ENCODE assay signal across 1 cellular context in the genomic region with DNA sequence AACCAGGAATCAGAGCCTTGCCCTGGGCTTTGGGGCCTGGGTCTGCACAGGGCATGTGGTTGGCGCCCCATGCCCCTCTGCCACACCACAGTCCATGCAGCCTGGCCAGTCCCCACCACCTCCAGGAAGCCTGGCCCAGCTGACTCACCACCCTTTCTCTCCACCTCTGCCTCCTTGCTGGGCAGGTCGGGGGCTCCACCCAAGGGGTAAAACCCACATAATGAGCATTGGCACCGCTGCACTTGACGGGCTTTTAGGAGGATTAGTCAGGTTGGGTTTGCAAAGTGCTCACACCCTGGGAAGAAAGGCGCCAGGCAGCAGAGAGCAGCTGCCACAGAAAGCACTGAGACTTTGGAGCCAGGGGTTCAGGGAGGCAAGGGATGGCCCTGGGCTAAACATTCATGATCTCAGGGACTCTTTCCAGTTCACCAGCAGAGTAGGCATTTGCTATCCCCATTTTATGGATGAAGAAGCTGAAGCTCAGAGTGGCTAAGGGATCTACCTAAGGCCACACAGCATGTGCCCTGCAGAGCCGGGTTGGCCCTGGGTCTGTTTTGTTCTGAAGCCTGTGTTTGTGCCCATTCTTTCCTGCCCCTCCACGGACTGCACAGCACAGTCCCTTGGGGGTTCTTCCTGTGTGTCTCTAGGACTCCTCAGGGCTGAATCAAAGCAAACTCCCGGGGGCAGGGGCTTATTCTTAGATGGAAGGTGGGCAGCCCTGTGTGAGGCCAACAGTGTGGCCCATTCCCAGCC.
TF ChIP-seq lines count a peak whose summit lies in the region.

No MANE protein-coding gene starts in this region.

TF ChIP-seq in HEK293, 187 proteins besides CTCF, POLR2A, EP300 and RAD21 (continued from another document):
- TF ChIP-seq, protein P1, sequence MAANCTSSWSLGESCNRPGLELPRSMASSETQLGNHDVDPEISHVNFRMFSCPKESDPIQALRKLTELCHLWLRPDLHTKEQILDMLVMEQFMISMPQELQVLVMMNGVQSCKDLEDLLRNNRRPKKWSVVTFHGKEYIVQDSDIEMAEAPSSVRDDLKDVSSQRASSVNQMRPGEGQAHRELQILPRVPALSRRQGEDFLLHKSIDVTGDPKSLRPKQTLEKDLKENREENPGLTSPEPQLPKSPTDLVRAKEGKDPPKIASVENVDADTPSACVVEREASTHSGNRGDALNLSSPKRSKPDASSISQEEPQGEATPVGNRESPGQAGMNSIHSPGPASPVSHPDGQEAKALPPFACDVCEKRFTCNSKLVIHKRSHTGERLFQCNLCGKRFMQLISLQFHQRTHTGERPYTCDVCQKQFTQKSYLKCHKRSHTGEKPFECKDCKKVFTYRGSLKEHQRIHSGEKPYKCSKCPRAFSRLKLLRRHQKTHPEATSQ (tag by site-specific recombination; IDR thresholded peaks at IDR 0.05), result no peak
- TF ChIP-seq ZBTB21 (tag by site-specific recombination; IDR thresholded peaks at IDR 0.05) (no peak), ZNF292 (tag by site-specific recombination; IDR thresholded peaks at IDR 0.05; ENCODE audit: borderline replicate concordance, low read depth) (no peak), KLF1 (tag by site-specific recombination; IDR thresholded peaks at IDR 0.05) (peak; percentile 61), ZNF777 (tag by site-specific recombination; IDR thresholded peaks at IDR 0.05; ENCODE audit: borderline replicate concordance) (no peak), ZNF366 (tag by site-specific recombination; conservative IDR thresholded peaks at IDR 0.05) (no peak), BCL11A (tag by site-specific recombination; IDR thresholded peaks at IDR 0.05; ENCODE audit: low read depth) (no peak), ZNF423 (tag by site-specific recombination; IDR thresholded peaks at IDR 0.05) (no peak), ZNF146 (tag by site-specific recombination; IDR thresholded peaks at IDR 0.05) (no peak), ZNF19 (tag by site-specific recombination; IDR thresholded peaks at IDR 0.05; ENCODE audit: low read depth) (no peak), GLIS1 (tag by site-specific recombination; IDR thresholded peaks at IDR 0.05) (peak; percentile 40; the same call in 1 of the 2 replicates), ZNF610 (tag by site-specific recombination; IDR thresholded peaks at IDR 0.05; ENCODE audit: borderline replicate concordance) (no peak)
- TF ChIP-seq, protein P2, sequence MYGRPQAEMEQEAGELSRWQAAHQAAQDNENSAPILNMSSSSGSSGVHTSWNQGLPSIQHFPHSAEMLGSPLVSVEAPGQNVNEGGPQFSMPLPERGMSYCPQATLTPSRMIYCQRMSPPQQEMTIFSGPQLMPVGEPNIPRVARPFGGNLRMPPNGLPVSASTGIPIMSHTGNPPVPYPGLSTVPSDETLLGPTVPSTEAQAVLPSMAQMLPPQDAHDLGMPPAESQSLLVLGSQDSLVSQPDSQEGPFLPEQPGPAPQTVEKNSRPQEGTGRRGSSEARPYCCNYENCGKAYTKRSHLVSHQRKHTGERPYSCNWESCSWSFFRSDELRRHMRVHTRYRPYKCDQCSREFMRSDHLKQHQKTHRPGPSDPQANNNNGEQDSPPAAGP (tag by site-specific recombination; IDR thresholded peaks at IDR 0.05), result 0 out of 2 replicates have a peak, but pooled peaks have one; percentile 48
- TF ChIP-seq, protein P3, sequence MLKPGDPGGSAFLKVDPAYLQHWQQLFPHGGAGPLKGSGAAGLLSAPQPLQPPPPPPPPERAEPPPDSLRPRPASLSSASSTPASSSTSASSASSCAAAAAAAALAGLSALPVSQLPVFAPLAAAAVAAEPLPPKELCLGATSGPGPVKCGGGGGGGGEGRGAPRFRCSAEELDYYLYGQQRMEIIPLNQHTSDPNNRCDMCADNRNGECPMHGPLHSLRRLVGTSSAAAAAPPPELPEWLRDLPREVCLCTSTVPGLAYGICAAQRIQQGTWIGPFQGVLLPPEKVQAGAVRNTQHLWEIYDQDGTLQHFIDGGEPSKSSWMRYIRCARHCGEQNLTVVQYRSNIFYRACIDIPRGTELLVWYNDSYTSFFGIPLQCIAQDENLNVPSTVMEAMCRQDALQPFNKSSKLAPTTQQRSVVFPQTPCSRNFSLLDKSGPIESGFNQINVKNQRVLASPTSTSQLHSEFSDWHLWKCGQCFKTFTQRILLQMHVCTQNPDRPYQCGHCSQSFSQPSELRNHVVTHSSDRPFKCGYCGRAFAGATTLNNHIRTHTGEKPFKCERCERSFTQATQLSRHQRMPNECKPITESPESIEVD (tag by site-specific recombination; IDR thresholded peaks at IDR 0.05), result no peak
